9 cellular contexts compared by ENCODE assay signal in genomic region chr18:9916067-9916684, GRCh38. TPM values are rescaled to one million over a fixed set of nuclear protein-coding genes. Genes with fewer than 3 reads are reported as not detected.
DNase-seq lines count a peak whose midpoint lies in the region; ATAC-seq, FAIRE-seq and TF ChIP-seq lines count a peak whose summit lies in the region.
"Had no signal": no experiment of that assay in that cellular context is flagged by ENCODE, and none has a peak within 500 bp of the region (broad histone marks: within the 10 kb centered on the region; RNA-seq: fewer than 3 reads in every experiment).

No MANE protein-coding gene starts in this region.

- peak overlapping the region; percentile 79 for H3K4me3 Mint-ChIP-seq in osteocyte (ENCODE audit: unreplicated experiment)

- TF ChIP-seq CTCF in DND-41 (IDR thresholded peaks at IDR 0.05; ENCODE audit: borderline replicate concordance, extremely low read depth, low read length, poor library complexity, severe bottlenecking) (no peak), H1 (IDR thresholded peaks at IDR 0.05; ENCODE audit: control extremely low read depth in 1 of 3, insufficient read depth in 1 of 3, low read depth in 1 of 3, low read length in 3 of 3) (no peak), osteocyte (IDR thresholded peaks at IDR 0.05) (no peak)

- no peak for TF ChIP-seq POLR2A in H1 (IDR thresholded peaks at IDR 0.05; ENCODE audit: control extremely low read depth in 1 of 2, low read depth in 2 of 2, low read length in 2 of 2)

- no peak overlapping the region for H2BK12ac ChIP-seq in H1 (ENCODE audit: low read depth, low read length)

- H2AFZ ChIP-seq in DND-41 (ENCODE audit: low read depth, low read length) (no peak overlapping the region), H1 (ENCODE audit: low read length) (no peak overlapping the region)

- peaks cover 5% of the 10 kb centered on the region; the same call in 1 of the 2 replicates for H3K23me2 ChIP-seq in H1 (ENCODE audit: low read depth, low read length)

- POLR2A ChIA-PET in H1 (lab: Charles Lee; ENCODE audit: partially characterized antibody), result interaction anchor here (3.3 kb wide), 1 partner anchor 10 kb away, joined by 14 read pairs; no protein-coding TSS in a partner anchor

- peak overlapping the region; percentile 85 for H3K27ac Mint-ChIP-seq in osteocyte (ENCODE audit: unreplicated experiment)

- no peak overlapping the region for H2BK120ac ChIP-seq in H1 (replicated peaks; ENCODE audit: low read depth, low read length)

- no peaks in the 10 kb centered on the region for H3K27me3 ChIP-seq in DND-41 (ENCODE audit: insufficient read depth, low read length, poor library complexity)
- H3K27me3 ChIP-seq in H1 (replicated peaks in 1 of 4; ENCODE audit: control insufficient read depth in 3 of 4, extremely low read depth in 1 of 4, insufficient read depth in 3 of 4, low read length in 3 of 4), result no peaks in the 10 kb centered on the region

- no peak overlapping the region for H3K56ac ChIP-seq in H1 (replicated peaks; ENCODE audit: insufficient read length, low read depth, low read length)

- no peak overlapping the region for H3K18ac ChIP-seq in H1 (ENCODE audit: extremely low read depth, low read length)

- no peak for FAIRE-seq in H1 (lab: Jason Lieb, UNC)
- FAIRE-seq: colon had no signal

- TF ChIP-seq EP300 in H1 (IDR thresholded peaks at IDR 0.05; ENCODE audit: borderline replicate concordance in 1 of 2, low read depth in 2 of 2, low read length in 2 of 2), result no peak

- ATAC-seq in DND-41 (ENCODE audit: insufficient read depth, low read depth) (no peak), HG03097 (IDR thresholded peaks at IDR 0.05; ENCODE audit: low FRiP score, unreplicated experiment) (no peak), GM21717 (IDR thresholded peaks at IDR 0.05; ENCODE audit: unreplicated experiment) (no peak)

- H2BK20ac ChIP-seq in H1 (ENCODE audit: low read length), result no peak overlapping the region

- WGBS in H1 (ENCODE audit: extremely low coverage in 1 of 2, insufficient coverage in 1 of 2, insufficient read length in 1 of 2, insufficient replicate concordance in 2 of 2, low coverage in 1 of 2, low lambda C conversion rate in 2 of 2, missing lambda C conversion rate in 1 of 2), 2 experiments, result 45% methylated on average over 2 of the region's 2 CpGs; no CpG with 5 or more reads in 1 of the 2 experiments

- H4K91ac ChIP-seq in H1 (replicated peaks; ENCODE audit: insufficient read length, low read length), result no peak overlapping the region

- H3K9me3 Mint-ChIP-seq in osteocyte (ENCODE audit: unreplicated experiment), result no peaks in the 10 kb centered on the region

- H3K4me3 ChIP-seq in DND-41 (ENCODE audit: low read depth in 1 of 2, low read length in 2 of 2), result peak overlapping the region in 1 of 2 experiments; percentile 93; a peak in 3 of 4 replicates
- peak overlapping the region in 1 of 4 experiments; percentile 92; a peak in 2 of 8 replicates for H3K4me3 ChIP-seq in H1 (ENCODE audit: extremely low read depth in 1 of 4, insufficient read depth in 2 of 4, low read depth in 3 of 4, low read length in 4 of 4)

- H3K23ac ChIP-seq in H1 (ENCODE audit: insufficient read length), result no peak overlapping the region

- H3K27ac ChIP-seq in DND-41 (ENCODE audit: low read length) (peak overlapping the region; percentile 86; the same call in 1 of the 2 replicates), H1 (ENCODE audit: low read depth, low read length) (no peak overlapping the region), substantia nigra (ENCODE audit: low read depth, low read length, poor library complexity, severe bottlenecking) (no peak overlapping the region)

- no peak overlapping the region for H2BK5ac ChIP-seq in H1 (ENCODE audit: low read depth, low read length)

- H3K27me3 Mint-ChIP-seq in osteocyte (ENCODE audit: unreplicated experiment), result no peaks in the 10 kb centered on the region

- H3K4me1 ChIP-seq in DND-41 (ENCODE audit: insufficient read depth, low read length), result peaks cover 67% of the 10 kb centered on the region
- peaks cover 8 to 18% (median 10%) of the 10 kb centered on the region in 4 experiments for H3K4me1 ChIP-seq in H1 (replicated peaks in 1 of 4; ENCODE audit: control insufficient read depth in 3 of 4, insufficient read depth in 4 of 4, low read length in 3 of 4)

- H3K4me2 ChIP-seq in DND-41 (ENCODE audit: insufficient read depth, low read length) (peak overlapping the region; percentile 74), H1 (ENCODE audit: insufficient read depth in 1 of 2, low read depth in 2 of 2, low read length in 2 of 2) (peak overlapping the region; percentile 11 to 39)

- H3K4ac ChIP-seq in H1 (replicated peaks; ENCODE audit: insufficient read length, low read depth, low read length), result no peak overlapping the region

- no peaks in the 10 kb centered on the region for H3K79me1 ChIP-seq in H1 (ENCODE audit: low read depth, low read length)

- H3K79me2 ChIP-seq in DND-41 (ENCODE audit: insufficient read depth, low read length) (peaks cover 74% of the 10 kb centered on the region), H1 (ENCODE audit: control insufficient read depth in 1 of 2, insufficient read depth in 2 of 2, low read length in 2 of 2) (peaks cover 47 to 67% of the 10 kb centered on the region in 2 experiments)

- H3K36me3 Mint-ChIP-seq in osteocyte (ENCODE audit: unreplicated experiment), result no peaks in the 10 kb centered on the region

- H3K9ac ChIP-seq in DND-41 (ENCODE audit: low read depth, low read length) (peak overlapping the region; percentile 93), H1 (replicated peaks in 1 of 4; ENCODE audit: extremely low read depth in 1 of 4, low read depth in 3 of 4, low read length in 3 of 4) (no peak overlapping the region)

- no peak overlapping the region for H4K8ac ChIP-seq in H1 (ENCODE audit: extremely low read depth, insufficient read depth, low read length)

- no peaks in the 10 kb centered on the region; the same call in 1 of the 2 replicates for H3K36me3 ChIP-seq in DND-41 (ENCODE audit: insufficient read depth, low read length)
- H3K36me3 ChIP-seq in H1 (ENCODE audit: control insufficient read depth in 2 of 4, insufficient read depth in 4 of 4, low read length in 3 of 4), result no peaks in the 10 kb centered on the region

- no peak overlapping the region for H2BK15ac ChIP-seq in H1 (ENCODE audit: low read length)

- no peak overlapping the region for H3K14ac ChIP-seq in H1 (ENCODE audit: insufficient read length)

- CTCF ChIA-PET in H1 (lab: Charles Lee; ENCODE audit: partially characterized antibody), result no interaction called here

- H2AK5ac ChIP-seq in H1 (ENCODE audit: low read depth, low read length), result no peak overlapping the region

- H3K4me1 Mint-ChIP-seq in osteocyte (ENCODE audit: unreplicated experiment), result peaks cover 24% of the 10 kb centered on the region

- no peak for DNase-seq in DND-41
- peak; percentile 20 for DNase-seq in NOMO-1 treated with DMSO at 0.1 percent for 48 hours (lab: John Stamatoyannopoulos, UW; ENCODE audit: unreplicated experiment)
- no peak for DNase-seq in H1 (ENCODE audit: low read depth in 1 of 2, low spot score in 2 of 2)
- DNase-seq in osteocyte (ENCODE audit: extremely low spot score, unreplicated experiment), result no peak
- DNase-seq in NCI-H1930 (lab: John Stamatoyannopoulos, UW), result no peak
- no peak for DNase-seq in substantia nigra (lab: John Stamatoyannopoulos, UW)

- H4K5ac ChIP-seq in H1 (ENCODE audit: insufficient read length, low read depth, low read length), result no peak overlapping the region

- H4K20me1 ChIP-seq in DND-41 (ENCODE audit: insufficient read depth, low read length) (peaks cover 65% of the 10 kb centered on the region), H1 (replicated peaks in 1 of 2; ENCODE audit: control insufficient read depth in 1 of 2, insufficient read depth in 2 of 2, low read length in 2 of 2) (peaks cover 11 to 23% of the 10 kb centered on the region in 2 experiments)

- no peak for TF ChIP-seq RAD21 in H1 (IDR thresholded peaks at IDR 0.05 in 1 of 2, conservative IDR thresholded peaks at IDR 0.05 in 1 of 2; ENCODE audit: low read depth in 2 of 2, low read length in 2 of 2)

- H3K9me3 ChIP-seq in DND-41 (ENCODE audit: insufficient read depth, low read length, severe bottlenecking) (no peaks in the 10 kb centered on the region), H1 (ENCODE audit: insufficient read depth in 2 of 2, low read depth in 1 of 2, low read length in 1 of 2) (no peaks in the 10 kb centered on the region)

TF ChIP-seq in H1, 55 proteins besides CTCF, POLR2A, EP300 and RAD21 (continues in another document):
- TF ChIP-seq E2F6 (IDR thresholded peaks at IDR 0.05), result no peak
- TF ChIP-seq SRF (IDR thresholded peaks at IDR 0.05; ENCODE audit: low read depth, low read length), result no peak
- no peak for TF ChIP-seq KDM1A (IDR thresholded peaks at IDR 0.05; ENCODE audit: borderline replicate concordance, low read length)
- no peak for TF ChIP-seq GABPA (IDR thresholded peaks at IDR 0.05; ENCODE audit: borderline replicate concordance, insufficient read depth, low read length)

RNA-seq across cellular contexts. Expression of gene VAPA, which starts 2.4 kb away (rescaled TPM):
- 128 and 130 TPM in 2 replicates for total RNA-seq in H1 (2021; fragmentation: NEBNext Ultra II Directional; extraction: Animal tissue kit (Norgen Biotek cat#: 25700))
- 44.4 and 79.7 TPM in 2 replicates for polyA plus RNA-seq in H1 (2011; rRNA removed)
- 115 TPM for polyA plus RNA-seq in H1 (2011; cell fraction: cytosol; rRNA removed)
- polyA plus RNA-seq in H1 (2011; cell fraction: nucleus; rRNA removed), result 58.2 TPM
- polyA plus RNA-seq in H1 (2012, experiment 1 of 2), result 84.4 to 121 TPM (median 101 TPM) in 4 replicates
- polyA plus RNA-seq in H1 (2012, experiment 2 of 2), result 35.1 TPM
- polyA plus RNA-seq in H1 (2013, experiment 1 of 2), result 86.3 TPM
- 89.4 TPM for polyA plus RNA-seq in H1 (2013, experiment 2 of 2)
- polyA minus RNA-seq in H1 (2011; rRNA and poly(A)+ RNA removed), result 63.8 and 88.5 TPM in 2 replicates
- 77.8 TPM for polyA minus RNA-seq in H1 (2011; cell fraction: cytosol; rRNA and poly(A)+ RNA removed)
- polyA minus RNA-seq in H1 (2011; cell fraction: nucleus; rRNA and poly(A)+ RNA removed), result 59.6 TPM
- total RNA-seq in osteocyte, result 157 and 163 TPM in 2 replicates

RNA-seq across cellular contexts. Expression of gene TXNDC2, which starts 30.4 kb away (rescaled TPM):
- 0.09 TPM in 1 of 2 replicates, not detected in the other for total RNA-seq in H1 (2021; fragmentation: NEBNext Ultra II Directional; extraction: Animal tissue kit (Norgen Biotek cat#: 25700))
- polyA plus RNA-seq in H1 (2011; rRNA removed), result 0.11 TPM in 1 of 2 replicates, not detected in the other
- polyA plus RNA-seq in H1 (2011; cell fraction: cytosol; rRNA removed), result 0.08 TPM
- polyA plus RNA-seq in H1 (2011; cell fraction: nucleus; rRNA removed), result not detected
- polyA plus RNA-seq in H1 (2012, experiment 1 of 2), result 0.20 TPM in 1 of 4 replicates, not detected in the others
- not detected for polyA plus RNA-seq in H1 (2012, experiment 2 of 2)
- polyA plus RNA-seq in H1 (2013, experiment 1 of 2), result 0.12 TPM
- polyA plus RNA-seq in H1 (2013, experiment 2 of 2), result 0.11 TPM
- 0.17 TPM in 1 of 2 replicates, not detected in the other for polyA minus RNA-seq in H1 (2011; rRNA and poly(A)+ RNA removed)
- polyA minus RNA-seq in H1 (2011; cell fraction: cytosol; rRNA and poly(A)+ RNA removed), result not detected
- 0.20 TPM for polyA minus RNA-seq in H1 (2011; cell fraction: nucleus; rRNA and poly(A)+ RNA removed)
- 0.11 and 0.29 TPM in 2 replicates for total RNA-seq in osteocyte
